Comparison of ENCODE assay signal across 1 cellular context in genomic region chr3:32781211-32781968, GRCh38.
A peak's percentile ranks its signal among the peaks of the same experiment; 100 is the strongest.
TF ChIP-seq lines count a peak whose summit lies in the region.

No MANE protein-coding gene starts in this region.

TF ChIP-seq in SK-N-SH treated with all-trans-retinoic acid at 6 μM for 48 hours, 23 proteins besides CTCF, POLR2A, EP300 and RAD21:
- TF ChIP-seq TSHZ2 (CRISPR knock-in tag; IDR thresholded peaks at IDR 0.05) (peak; percentile 37; the same call in 1 of the 2 replicates), BACH2 (CRISPR knock-in tag; IDR thresholded peaks at IDR 0.05; ENCODE audit: borderline replicate concordance) (no peak), GLIS3 (CRISPR knock-in tag; IDR thresholded peaks at IDR 0.05) (no peak), ESRRG (CRISPR knock-in tag; IDR thresholded peaks at IDR 0.05) (no peak), PATZ1 (CRISPR knock-in tag; IDR thresholded peaks at IDR 0.05; ENCODE audit: borderline replicate concordance) (no peak)
